In the genomic region with DNA sequence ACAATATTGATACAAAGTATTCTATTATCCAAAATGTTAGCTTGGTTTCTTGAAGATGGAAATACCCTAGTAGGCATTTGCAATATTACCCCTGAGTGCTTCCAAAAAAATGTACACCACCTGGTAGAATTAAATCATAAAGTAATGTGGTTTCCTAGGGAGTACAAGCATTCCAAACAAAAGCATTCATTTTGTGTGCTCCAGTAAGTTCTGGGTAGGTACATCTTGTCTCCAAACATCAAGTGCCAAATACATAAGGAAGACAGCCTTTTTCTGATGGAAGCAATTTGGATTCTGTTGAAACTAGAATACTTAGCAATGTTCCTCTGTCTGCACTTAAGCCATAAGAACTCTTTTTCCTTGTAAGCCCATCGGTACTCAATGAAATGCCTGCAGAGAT, we compare ENCODE assay signal across 27 cellular contexts.
"Had no signal": no experiment of that assay in that cellular context is flagged by ENCODE, and none has a peak within 500 bp of the region (broad histone marks: within the 10 kb centered on the region; RNA-seq: fewer than 3 reads in every experiment).

No MANE protein-coding gene starts in this region.

- H3K9ac ChIP-seq: SK-N-SH had no signal

- ATAC-seq: esophagus mucosa; naive thymus-derived CD4-positive, alpha-beta T cell; pancreas; sciatic nerve; stimulated activated memory B cell treated with anti-CD40 and anti-IgM and Interleukin-4, amounts not matched to agents 10 μg/mL and 1 μg/mL and 100 μg/mL, for 72 hours had no signal

- H3K27me3 Mint-ChIP-seq: activated CD4-positive, alpha-beta T cell treated with anti-CD3 and anti-CD28 coated beads, Interleukin-2, amount 10 ng/mL, durations not matched to agents 7 days and 5 days; naive thymus-derived CD4-positive, alpha-beta T cell; stimulated activated memory B cell treated with anti-CD40 and anti-IgM and Interleukin-4, amounts not matched to agents 10 μg/mL and 1 μg/mL and 100 μg/mL, for 72 hours had no signal

- H3K27ac ChIP-seq: breast epithelium, pancreas, prostate gland, suprapubic skin, tibial nerve, WERI-Rb-1 had no signal

- H3K36me3 Mint-ChIP-seq: immature natural killer cell; mesothelial cell of epicardium; stimulated activated memory B cell treated with anti-CD40 and anti-IgM and Interleukin-4, amounts not matched to agents 10 μg/mL and 1 μg/mL and 100 μg/mL, for 72 hours had no signal

- H3K27me3 ChIP-seq: breast epithelium, pancreas, suprapubic skin, tibial nerve had no signal

- H3K4me3 ChIP-seq: breast epithelium, pancreas, prostate gland, suprapubic skin, tibial nerve had no signal

- DNase-seq: activated CD4-positive, alpha-beta T cell treated with anti-CD3 and anti-CD28 coated beads, Interleukin-2, amount 10 ng/mL, durations not matched to agents 7 days and 5 days; activated effector memory CD4-positive, alpha-beta T cell treated with anti-CD3 and anti-CD28 coated beads, Interleukin-2, amount 50 U/mL, for 16 hours; central memory CD4-positive, alpha-beta T cell; foreskin fibroblast; head of caudate nucleus; hippocampal formation; immature natural killer cell; naive thymus-derived CD4-positive, alpha-beta T cell; nucleus accumbens; pancreas; retina; SK-N-SH; small intestine; stimulated activated CD4-positive, alpha-beta T cell treated with anti-CD3 and anti-CD28 coated beads, Interleukin-4, amount 100 ng/mL, for 24 hours; SW 1271; T-helper 9 cell; WERI-Rb-1 had no signal

- H3K4me1 Mint-ChIP-seq: stimulated activated memory B cell treated with anti-CD40 and anti-IgM and Interleukin-4, amounts not matched to agents 10 μg/mL and 1 μg/mL and 100 μg/mL, for 72 hours had no signal

- H3K4me3 Mint-ChIP-seq: activated CD4-positive, alpha-beta T cell treated with anti-CD3 and anti-CD28 coated beads, Interleukin-2, amount 10 ng/mL, durations not matched to agents 7 days and 5 days; mesothelial cell of epicardium; neural crest cell; stimulated activated memory B cell treated with anti-CD40 and anti-IgM and Interleukin-4, amounts not matched to agents 10 μg/mL and 1 μg/mL and 100 μg/mL, for 72 hours had no signal

- H3K4me2 ChIP-seq: SK-N-SH had no signal

- H3K9me3 ChIP-seq: breast epithelium, pancreas, prostate gland, SK-N-SH, suprapubic skin, tibial nerve had no signal

- H3K9me3 Mint-ChIP-seq: activated CD4-positive, alpha-beta T cell treated with anti-CD3 and anti-CD28 coated beads, Interleukin-2, amount 10 ng/mL, durations not matched to agents 7 days and 5 days; mesothelial cell of epicardium; naive thymus-derived CD4-positive, alpha-beta T cell; neural crest cell; stimulated activated memory B cell treated with anti-CD40 and anti-IgM and Interleukin-4, amounts not matched to agents 10 μg/mL and 1 μg/mL and 100 μg/mL, for 72 hours; T-helper 1 cell treated with Interleukin-12 subunit alpha and Interleukin-12 subunit beta and Interleukin-4 antibody, amounts not matched to agents 30 μg/mL and 1 μg/mL, for 36 hours had no signal

- H3K36me3 ChIP-seq: breast epithelium, pancreas, prostate gland, suprapubic skin, tibial nerve, WERI-Rb-1 had no signal

- H3K4me1 ChIP-seq: breast epithelium, pancreas, prostate gland, suprapubic skin had no signal

- H3K27ac Mint-ChIP-seq: mesothelial cell of epicardium; stimulated activated memory B cell treated with anti-CD40 and anti-IgM and Interleukin-4, amounts not matched to agents 10 μg/mL and 1 μg/mL and 100 μg/mL, for 72 hours had no signal
